23 cellular contexts compared by ENCODE assay signal in the genomic region with DNA sequence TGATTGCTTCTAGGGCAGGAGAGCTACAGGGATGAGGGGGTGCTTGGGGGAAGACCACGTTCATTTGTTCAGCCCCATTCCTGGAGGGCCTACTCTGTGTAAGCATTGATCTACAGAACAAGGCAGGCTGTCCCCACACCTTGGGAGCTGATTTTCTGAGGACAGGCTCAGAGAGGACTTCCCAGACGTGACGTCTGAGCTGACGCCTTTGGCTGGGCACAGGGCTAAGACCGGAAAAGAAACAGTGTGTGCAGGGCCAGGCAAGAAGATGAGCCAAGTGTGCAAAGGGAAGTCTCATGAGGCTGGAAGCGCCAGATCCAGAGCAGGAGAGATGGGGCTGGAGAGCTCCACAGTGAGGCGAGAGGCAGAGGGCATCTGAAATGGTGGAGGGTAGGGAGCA. TPM values are rescaled to one million over a fixed set of nuclear protein-coding genes. Genes with fewer than 3 reads are reported as not detected.
"Had no signal": no experiment of that assay in that cellular context is flagged by ENCODE, and none has a peak within 500 bp of the region (broad histone marks: within the 10 kb centered on the region; RNA-seq: fewer than 3 reads in every experiment).

No MANE protein-coding gene starts in this region.

- ATAC-seq: activated T-cell treated with anti-CD3 and anti-CD28 coated beads, Interleukin-2, amount 50 U/mL, for 4 hours; activated T-helper 17 cell treated with anti-CD3 and anti-CD28 coated beads, Interleukin-2, amount 50 U/mL, for 72 hours; K562; WTC11 had no signal

- H3K27ac ChIP-seq: brain microvascular endothelial cell had no signal

- H3K4me3 ChIP-seq: K562 had no signal

- DNase-seq: activated CD4-positive, alpha-beta memory T cell treated with anti-CD3 and anti-CD28 coated beads for 36 hours; activated CD4-positive, alpha-beta T cell treated with anti-CD3 and anti-CD28 coated beads, Interleukin-2, amount 10 ng/mL, durations not matched to agents 24 days and 14 days; activated CD4-positive, CD25-positive, alpha-beta regulatory T cell treated with anti-CD3 and anti-CD28 coated beads, Interleukin-2, amount 50 U/mL, for 72 hours; activated CD8-positive, alpha-beta memory T cell treated with anti-CD3 and anti-CD28 coated beads for 24 hours; activated gamma-delta T cell; activated naive CD4-positive, alpha-beta T cell treated with anti-CD3 and anti-CD28 coated beads for 36 hours; activated T-cell treated with anti-CD3 and anti-CD28 coated beads, Interleukin-2, amount 50 U/mL, for 4 hours; amygdala; brain microvascular endothelial cell; Karpas-422; MM.1S; NCI-H1105; NCI-H1436; NCI-H1694 treated with DMSO at 0.1 percent for 48 hours; NCI-H2029 treated with DMSO at 0.1 percent for 48 hours; NCI-H446; NCI-H524; SHP77 treated with DMSO at 0.1 percent for 48 hours had no signal

- H3K36me3 ChIP-seq: brain microvascular endothelial cell had no signal

RNA-seq across cellular contexts. Expression of gene IGLON5, which starts 12.6 kb away (rescaled TPM):
- total RNA-seq: activated naive CD4-positive, alpha-beta T cell treated with anti-CD3 and anti-CD28 coated beads for 36 hours; SK-MEL-5 had no signal

RNA-seq across cellular contexts. Expression of gene CLDND2, which starts 44.7 kb away (rescaled TPM):
- total RNA-seq: SK-MEL-5 had no signal

RNA-seq across cellular contexts. Expression of gene NKG7, which starts 48.4 kb away (rescaled TPM):
- total RNA-seq: astrocyte, SK-MEL-5 had no signal
